Comparison of ENCODE assay signal across 9 cellular contexts in genomic region chr11:44484211-44484610, GRCh38.
DNase-seq lines count a peak whose midpoint lies in the region; ATAC-seq and TF ChIP-seq lines count a peak whose summit lies in the region.
"Had no signal": no experiment of that assay in that cellular context is flagged by ENCODE, and none has a peak within 500 bp of the region (broad histone marks: within the 10 kb centered on the region; RNA-seq: fewer than 3 reads in every experiment).

No MANE protein-coding gene starts in this region.

- H3K27me3 ChIP-seq in Loucy (ENCODE audit: insufficient read depth, low read length, poor library complexity, severe bottlenecking): no peaks in the 10 kb centered on the region

- H3K9me3 ChIP-seq in Loucy (ENCODE audit: insufficient read depth, low read depth, low read length): no peaks in the 10 kb centered on the region

- H3F3A ChIP-seq in Loucy (ENCODE audit: low read depth): no peaks in the 10 kb centered on the region

- peaks cover 5% of the 10 kb centered on the region for H3K9me3 Mint-ChIP-seq in nephron

- TF ChIP-seq CTCF in Loucy (conservative IDR thresholded peaks at IDR 0.05; ENCODE audit: low read length) (peak; percentile 44), nephron (IDR thresholded peaks at IDR 0.05; ENCODE audit: unreplicated experiment in 3 of 3) (peak in 2 of 3 experiments; percentile 30 to 31)

- H3K4me1 Mint-ChIP-seq in nephron: peaks cover 6% of the 10 kb centered on the region
- H3K4me1 Mint-ChIP-seq: activated B cell treated with CpG ODN at 0.5 μM for 24 hours had no signal

- no peak overlapping the region for H3K4me3 ChIP-seq in Loucy (ENCODE audit: low read length, poor library complexity, severe bottlenecking)

- DNase-seq in DMS 273 (lab: John Stamatoyannopoulos, UW; ENCODE audit: unreplicated experiment) (peak; percentile 29), DMS 273 treated with DMSO at 0.1 percent for 48 hours (lab: John Stamatoyannopoulos, UW) (no peak), ecto neural progenitor cell (ENCODE audit: low spot score) (peak; percentile 57), LoVo (ENCODE audit: low spot score) (no peak), T-helper 2 cell (no peak)
- DNase-seq: activated B cell treated with CpG ODN at 0.5 μM for 24 hours had no signal

- no peak overlapping the region for H3K27ac Mint-ChIP-seq in nephron
- H3K27ac Mint-ChIP-seq: activated B cell treated with CpG ODN at 0.5 μM for 24 hours had no signal

- no peaks in the 10 kb centered on the region for H4K20me1 ChIP-seq in Loucy (ENCODE audit: insufficient read depth, low read length, poor library complexity, severe bottlenecking)

- H3K4me3 Mint-ChIP-seq in nephron: no peak overlapping the region
- H3K4me3 Mint-ChIP-seq: activated B cell treated with CpG ODN at 0.5 μM for 24 hours had no signal

- H3K9ac ChIP-seq in Loucy (ENCODE audit: low read depth, low read length, poor library complexity, severe bottlenecking): no peak overlapping the region

- ATAC-seq in GM19463 (IDR thresholded peaks at IDR 0.05; ENCODE audit: unreplicated experiment): no peak

- H3K4me2 ChIP-seq in Loucy (ENCODE audit: low read depth, low read length, poor library complexity, severe bottlenecking): no peak overlapping the region

- H3K27me3 Mint-ChIP-seq in nephron (ENCODE audit: low read depth): peaks cover 16% of the 10 kb centered on the region

- H3K9me2 ChIP-seq in Loucy (replicated peaks; ENCODE audit: low read depth, low read length): no peaks in the 10 kb centered on the region

- H3K4me1 ChIP-seq in Loucy (ENCODE audit: insufficient read depth, low read length, poor library complexity, severe bottlenecking): no peaks in the 10 kb centered on the region

- no peak overlapping the region for H2AFZ ChIP-seq in Loucy (ENCODE audit: low read length)

- no peaks in the 10 kb centered on the region for H3K79me2 ChIP-seq in Loucy (ENCODE audit: insufficient read depth, low read length)

- H3K36me3 ChIP-seq in Loucy (ENCODE audit: insufficient read depth, low read length): no peaks in the 10 kb centered on the region

- no peaks in the 10 kb centered on the region for H3K36me3 Mint-ChIP-seq in nephron (ENCODE audit: low read depth)

Comparison
In these comparisons a context has a peak if more than half of its experiments do, and no peak if none do; other contexts are left out.
1. DNase-seq: peak in DMS 273 (single experiment) and ecto neural progenitor cell (single experiment); none in DMS 273 treated with DMSO at 0.1 percent for 48 hours (single experiment), LoVo (single experiment) and T-helper 2 cell (0 of 5).